Comparison of ENCODE assay signal across 9 cellular contexts in genomic region chr20:59087829-59088433, GRCh38. TPM values are rescaled to one million over a fixed set of nuclear protein-coding genes. Genes with fewer than 3 reads are reported as not detected.
DNase-seq lines count a peak whose midpoint lies in the region; ATAC-seq and TF ChIP-seq lines count a peak whose summit lies in the region.
"Had no signal": no experiment of that assay in that cellular context is flagged by ENCODE, and none has a peak within 500 bp of the region (broad histone marks: within the 10 kb centered on the region; RNA-seq: fewer than 3 reads in every experiment).

No MANE protein-coding gene starts in this region.

- no peak for ATAC-seq in GM21390 (IDR thresholded peaks at IDR 0.05; ENCODE audit: unreplicated experiment)

- intact Hi-C loops in spleen (cut with DNase I; ENCODE audit: low total_unique reads), result loop anchor here (2.0 to 5.0 kb wide), 2 partner anchors 121 to 134 kb away; no protein-coding TSS in a partner anchor

- no peaks in the 10 kb centered on the region for H3K27me3 ChIP-seq in spleen (replicated peaks in 1 of 7)
- H3K27me3 ChIP-seq: BLaER1 had no signal

- no peaks in the 10 kb centered on the region for H3K36me3 ChIP-seq in spleen
- H3K36me3 ChIP-seq: BLaER1 had no signal

- no peaks in the 10 kb centered on the region for H3K9me3 ChIP-seq in spleen
- H3K9me3 ChIP-seq: BLaER1 had no signal

- peaks cover 0 to 13% (median 8%) of the 10 kb centered on the region in 6 donors for H3K4me1 ChIP-seq in spleen
- H3K4me1 ChIP-seq: BLaER1 had no signal

- H3K4me3 ChIP-seq in astrocyte of the spinal cord (ENCODE audit: low read depth, low read length), result no peak overlapping the region
- no peak overlapping the region for H3K4me3 ChIP-seq in spleen
- H3K4me3 ChIP-seq: BLaER1 had no signal

- TF ChIP-seq POLR2A in spleen (IDR thresholded peaks at IDR 0.05), result no peak

- no peak overlapping the region for H3K27ac ChIP-seq in spleen
- H3K27ac ChIP-seq: BLaER1 had no signal

- in situ Hi-C loops in astrocyte of the spinal cord (cut with HindIII; ENCODE audit: low sequenced_read_pairs), result no loop called here

- DNase-seq in NCI-H1436 (lab: John Stamatoyannopoulos, UW) (peak; percentile 39), NCI-H1436 treated with DMSO at 0.1 percent for 48 hours (lab: John Stamatoyannopoulos, UW) (no peak), NCI-H2029 (lab: John Stamatoyannopoulos, UW) (peak; percentile 46), UCSD-AML1 (lab: John Stamatoyannopoulos, UW; ENCODE audit: unreplicated experiment) (peak; percentile 67), astrocyte of the spinal cord (ENCODE audit: low read depth, low spot score) (peak; percentile 50), hypothalamus (lab: John Stamatoyannopoulos, UW) (peak in 48 of 51 donors; percentile 2 to 86 (median 39)), spleen (peak; percentile 95)

- peak; percentile 89 for TF ChIP-seq CTCF in astrocyte of the spinal cord (IDR thresholded peaks at IDR 0.05; ENCODE audit: low read depth, low read length)
- TF ChIP-seq CTCF in spleen (IDR thresholded peaks at IDR 0.05 in 8 of 11, conservative IDR thresholded peaks at IDR 0.05 in 3 of 11), result peak; percentile 69 to 98 (median 95)

- 7 to 14% (median 10%) methylated on average over 5 of the region's 5 CpGs for WGBS in spleen, 5 donors

RNA-seq across cellular contexts. Expression of gene PRELID3B, which starts 45.3 kb away (rescaled TPM):
- total RNA-seq in spleen, result 10 to 100 TPM; 39.3 to 46.8 (median 41.3) TPM
- 10 to 100 TPM; 20.6 to 26.8 (median 25.3) TPM for polyA plus RNA-seq in spleen

RNA-seq across cellular contexts. Expression of gene ATP5F1E, which starts 55.8 kb away (rescaled TPM):
- 10 to 100 TPM; 24.2 to 67.9 (median 63.4) TPM for total RNA-seq in spleen
- polyA plus RNA-seq in spleen, result 10 to 100 TPM; 59.8 to 71.1 (median 69.1) TPM
